8 cellular contexts compared by ENCODE assay signal in genomic region chr3:62188547-62189375, GRCh38.
DNase-seq lines count a peak whose midpoint lies in the region; TF ChIP-seq lines count a peak whose summit lies in the region.

No MANE protein-coding gene starts in this region.

- peak overlapping the region in 1 of 2 donors; percentile 18 for H3K27ac ChIP-seq in right atrium auricular region
- H3K27ac ChIP-seq in sigmoid colon, result no peak overlapping the region

- TF ChIP-seq CTCF in right atrium auricular region (IDR thresholded peaks at IDR 0.05) (peak; percentile 81 to 89), sigmoid colon (IDR thresholded peaks at IDR 0.05) (peak; percentile 72 to 84 (median 78))

- no peak for TF ChIP-seq POLR2A in sigmoid colon (IDR thresholded peaks at IDR 0.05)

- 6 to 7% methylated on average over 18 of the region's 18 CpGs for WGBS in sigmoid colon, 2 donors

- POLR2A ChIA-PET in HEK293T (lab: Yijun Ruan, JAX), result interaction anchor here (0.6 kb wide), 1 partner anchor 58 kb away, joined by 4 read pairs; no protein-coding TSS in a partner anchor

- H3K27me3 ChIP-seq in right atrium auricular region (no peaks in the 10 kb centered on the region), sigmoid colon (no peaks in the 10 kb centered on the region)

- H3K9me3 ChIP-seq in right atrium auricular region (no peaks in the 10 kb centered on the region), sigmoid colon (no peaks in the 10 kb centered on the region)

- CTCF ChIA-PET in HEK293T (lab: Yijun Ruan, JAX), result interaction anchor here (0.6 to 1.5 kb wide), 16 partner anchors 9 to 832 kb away, joined by 3 to 10 read pairs (median 3); no protein-coding TSS in a partner anchor

- peak; percentile 89 for DNase-seq in GM03348 (ENCODE audit: low spot score)
- peak; percentile 78 for DNase-seq in HEK293T (ENCODE audit: extremely low spot score)
- DNase-seq in NCI-H1092 (lab: John Stamatoyannopoulos, UW), result peak; percentile 14
- DNase-seq in T follicular helper cell (ENCODE audit: low read depth), result peak; percentile 24
- peak; percentile 15 for DNase-seq in amniotic stem cell (lab: John Stamatoyannopoulos, UW)
- DNase-seq in right atrium auricular region (ENCODE audit: low spot score), result peak; percentile 87
- DNase-seq in sigmoid colon, result peak; percentile 88
- no peak for DNase-seq in GOT3 (lab: John Stamatoyannopoulos, UW)

- intact Hi-C loops in sigmoid colon (cut with DNase I), result loop anchor here (1.0 to 10.0 kb wide), 2 partner anchors 624 to 804 kb away; no protein-coding TSS in a partner anchor

- H3K36me3 ChIP-seq in right atrium auricular region (peaks cover 4% of the 10 kb centered on the region), sigmoid colon (peaks cover 0 to 23% (median 4%) of the 10 kb centered on the region in 4 donors)

- H3K4me3 ChIP-seq in right atrium auricular region (no peak overlapping the region), sigmoid colon (no peak overlapping the region)

- H3K4me1 ChIP-seq in right atrium auricular region, result peaks cover 0 to 24% of the 10 kb centered on the region in 2 donors
- peaks cover 0 to 17% (median 4%) of the 10 kb centered on the region in 4 donors for H3K4me1 ChIP-seq in sigmoid colon

- TF ChIP-seq EP300 in sigmoid colon (IDR thresholded peaks at IDR 0.05), result no peak

TF ChIP-seq in HEK293T, 16 proteins besides CTCF, POLR2A, EP300 and RAD21:
- TF ChIP-seq ARNT (IDR thresholded peaks at IDR 0.05), result no peak
- TF ChIP-seq TARDBP (IDR thresholded peaks at IDR 0.05), result no peak
- no peak for TF ChIP-seq CTBP1 (IDR thresholded peaks at IDR 0.05; ENCODE audit: borderline replicate concordance)
- TF ChIP-seq, protein P1, sequence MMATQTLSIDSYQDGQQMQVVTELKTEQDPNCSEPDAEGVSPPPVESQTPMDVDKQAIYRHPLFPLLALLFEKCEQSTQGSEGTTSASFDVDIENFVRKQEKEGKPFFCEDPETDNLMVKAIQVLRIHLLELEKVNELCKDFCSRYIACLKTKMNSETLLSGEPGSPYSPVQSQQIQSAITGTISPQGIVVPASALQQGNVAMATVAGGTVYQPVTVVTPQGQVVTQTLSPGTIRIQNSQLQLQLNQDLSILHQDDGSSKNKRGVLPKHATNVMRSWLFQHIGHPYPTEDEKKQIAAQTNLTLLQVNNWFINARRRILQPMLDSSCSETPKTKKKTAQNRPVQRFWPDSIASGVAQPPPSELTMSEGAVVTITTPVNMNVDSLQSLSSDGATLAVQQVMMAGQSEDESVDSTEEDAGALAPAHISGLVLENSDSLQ (IDR thresholded peaks at IDR 0.05), result no peak; the same call in 1 of the 2 replicates
- TF ChIP-seq FOXM1 (IDR thresholded peaks at IDR 0.05; ENCODE audit: borderline replicate concordance), result no peak
- TF ChIP-seq NFRKB (IDR thresholded peaks at IDR 0.05), result no peak
- no peak for TF ChIP-seq FOXA1 (IDR thresholded peaks at IDR 0.05)
- no peak for TF ChIP-seq SUZ12 (IDR thresholded peaks at IDR 0.05)
- TF ChIP-seq BHLHE40 (IDR thresholded peaks at IDR 0.05; ENCODE audit: borderline replicate concordance), result no peak
- TF ChIP-seq ELF4 (IDR thresholded peaks at IDR 0.05), result no peak
- TF ChIP-seq ZNF384 (IDR thresholded peaks at IDR 0.05), result no peak
- TF ChIP-seq LEF1 (IDR thresholded peaks at IDR 0.05; ENCODE audit: borderline replicate concordance), result no peak
- no peak for TF ChIP-seq FOXK2 (IDR thresholded peaks at IDR 0.05)
- no peak for TF ChIP-seq L3MBTL2 (conservative IDR thresholded peaks at IDR 0.05)
- TF ChIP-seq SP1 (IDR thresholded peaks at IDR 0.05), result no peak
- TF ChIP-seq HDGF (IDR thresholded peaks at IDR 0.05; ENCODE audit: borderline replicate concordance), result no peak
